In the genomic region with DNA sequence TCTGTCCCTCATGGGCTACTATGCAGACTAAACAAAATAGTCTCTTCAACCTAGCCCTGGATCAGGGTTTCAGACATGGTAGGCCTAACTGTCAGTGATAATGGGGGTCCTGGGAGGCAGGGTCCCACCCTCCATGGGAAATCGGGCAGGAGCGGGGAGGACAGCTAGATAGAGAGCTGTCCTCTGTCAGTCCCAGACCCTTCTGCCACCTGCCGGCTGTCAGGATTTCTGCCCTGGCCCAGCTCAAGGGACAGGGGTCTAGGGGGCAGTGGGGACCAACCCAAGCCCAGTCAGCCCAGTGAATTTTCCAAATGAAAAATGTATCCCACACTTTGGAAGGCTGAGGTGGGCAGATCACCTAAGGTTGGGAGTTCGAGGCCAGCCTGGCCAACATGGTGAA, we compare ENCODE assay signal across 1 cellular context.
TF ChIP-seq lines count a peak whose summit lies in the region.

No MANE protein-coding gene starts in this region.

TF ChIP-seq in GM23338, 12 proteins besides CTCF, POLR2A, EP300 and RAD21 (continued from another document):
- no peak for TF ChIP-seq REST (IDR thresholded peaks at IDR 0.05; ENCODE audit: unreplicated experiment)
